In the genomic region with DNA sequence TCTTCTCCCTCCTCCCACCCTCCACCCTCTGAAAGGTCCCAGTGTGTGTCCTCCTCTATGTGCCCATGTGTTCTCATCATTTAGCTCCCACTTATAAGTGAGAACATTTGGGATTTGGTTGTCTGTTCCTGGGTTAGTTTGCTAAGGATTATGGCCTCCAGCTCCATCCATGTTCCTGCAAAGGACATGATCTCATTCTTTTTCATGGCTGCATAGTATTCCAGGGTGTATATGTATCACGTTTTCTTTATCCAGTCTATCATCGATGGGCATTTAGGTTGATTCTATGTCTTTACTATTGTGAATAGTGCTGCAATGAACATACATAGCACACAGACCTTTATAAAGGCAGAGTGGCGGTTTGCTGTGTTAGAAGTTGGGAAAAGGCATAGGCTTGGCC, we compare ENCODE assay signal across 9 cellular contexts. TPM values are rescaled to one million over a fixed set of nuclear protein-coding genes. Genes with fewer than 3 reads are reported as not detected.
DNase-seq lines count a peak whose midpoint lies in the region; ATAC-seq, FAIRE-seq and TF ChIP-seq lines count a peak whose summit lies in the region.
"Not testable (repeated sequence)": the region's sequence is repeated elsewhere in the genome, so short reads cannot be mapped to it uniquely, and the experiment has no call there.
"Had no signal": no experiment of that assay in that cellular context is flagged by ENCODE, and none has a peak within 500 bp of the region (broad histone marks: within the 10 kb centered on the region; RNA-seq: fewer than 3 reads in every experiment).

No MANE protein-coding gene starts in this region.

- not testable (repeated sequence) for H3K27ac ChIP-seq in HEK293 (ENCODE audit: extremely low read depth, low read depth, low read length)
- H3K27ac ChIP-seq in cingulate gyrus (ENCODE audit: low read depth, low read length) (peak overlapping the region; percentile 8), endothelial cell of umbilical vein (ENCODE audit: insufficient read depth, low read depth, low read length) (peak overlapping the region; percentile 96), left ventricle myocardium inferior (replicated peaks) (peak overlapping the region; percentile 69), mesenchymal stem cell (ENCODE audit: low read length, poor library complexity, severe bottlenecking) (peak overlapping the region; percentile 72), psoas muscle (peak overlapping the region; percentile 73), skeletal muscle tissue (ENCODE audit: low read depth, low read length) (peak overlapping the region; percentile 51)

- 92% methylated on average over 2 of the region's 3 CpGs for WGBS in mesenchymal stem cell
- WGBS in psoas muscle, 3 donors: 86 to 91% (median 89%) methylated on average over 3 of the region's 3 CpGs

- H3K18ac ChIP-seq in mesenchymal stem cell (ENCODE audit: low read depth in 1 of 2, low read length in 2 of 2): not testable (repeated sequence)

- H3K79me1 ChIP-seq in mesenchymal stem cell (replicated peaks; ENCODE audit: low read length, poor library complexity, severe bottlenecking): peaks cover 24% of the 10 kb centered on the region

- not testable (repeated sequence) for H4K91ac ChIP-seq in mesenchymal stem cell (ENCODE audit: low read length)

- peak overlapping the region; percentile 47 for H3K4me2 ChIP-seq in endothelial cell of umbilical vein (ENCODE audit: insufficient read depth, low read length)
- H3K4me2 ChIP-seq in mesenchymal stem cell (ENCODE audit: low read length, poor library complexity, severe bottlenecking): not testable (repeated sequence)

- H3K4ac ChIP-seq in mesenchymal stem cell (ENCODE audit: low read depth in 1 of 2, low read length in 2 of 2): not testable (repeated sequence)

- CTCF ChIA-PET in HEK293 (lab: Yijun Ruan, JAX); WTC11 (lab: Charles Lee): not testable (repeated sequence)
- CTCF ChIA-PET in endothelial cell of umbilical vein (lab: Charles Lee): interaction anchor here (1.4 to 2.0 kb wide), 4 partner anchors 19 to 192 kb away, joined by 3 to 17 read pairs (median 5); no protein-coding TSS in a partner anchor

- TF ChIP-seq POLR2A in endothelial cell of umbilical vein (IDR thresholded peaks at IDR 0.05; ENCODE audit: low read depth, low read length): not testable (repeated sequence)

- H3K9me1 ChIP-seq in endothelial cell of umbilical vein (replicated peaks; ENCODE audit: control insufficient read depth, extremely low read depth, insufficient read depth, low read length): not testable (repeated sequence)

- not testable (repeated sequence) for H2BK12ac ChIP-seq in mesenchymal stem cell (ENCODE audit: low read length in 2 of 2)

- dilution Hi-C loops in endothelial cell of umbilical vein (cut with MboI; ENCODE audit: extremely low pct_ligation_motif_present, low sequenced_read_pairs): not testable (repeated sequence)

- not testable (repeated sequence) for H3K9me3 ChIP-seq in HEK293 (ENCODE audit: control insufficient read depth, insufficient read depth, low read depth, low read length); endothelial cell of umbilical vein (replicated peaks; ENCODE audit: control insufficient read depth, insufficient read depth, low read length); left ventricle myocardium inferior (replicated peaks); mesenchymal stem cell (ENCODE audit: control insufficient read depth, low read length); psoas muscle; skeletal muscle tissue (ENCODE audit: control insufficient read depth in 3 of 3, low read length in 3 of 3)

- not testable (repeated sequence) for H2BK120ac ChIP-seq in mesenchymal stem cell (ENCODE audit: low read depth, low read length)

- not testable (repeated sequence) for H3K36me3 Mint-ChIP-seq in WTC11

- H4K20me1 ChIP-seq in endothelial cell of umbilical vein (replicated peaks; ENCODE audit: control insufficient read depth, extremely low read depth, insufficient read depth, low read length): not testable (repeated sequence)

- H3K14ac ChIP-seq in mesenchymal stem cell (ENCODE audit: low read length in 2 of 2): not testable (repeated sequence)

- not testable (repeated sequence) for H3K9me3 Mint-ChIP-seq in WTC11

- not testable (repeated sequence) for H2BK15ac ChIP-seq in mesenchymal stem cell (ENCODE audit: low read depth, poor library complexity, severe bottlenecking)

- H2AFZ ChIP-seq in endothelial cell of umbilical vein (ENCODE audit: low read depth, low read length); mesenchymal stem cell (ENCODE audit: low read depth, low read length): not testable (repeated sequence)

- BruUV-seq in endothelial cell of umbilical vein (replicated peaks; lab: Mats Ljungman, UMichigan): not testable (repeated sequence)

- H4K8ac ChIP-seq in mesenchymal stem cell (ENCODE audit: low read length): not testable (repeated sequence)

- not testable (repeated sequence) for H3K27me3 ChIP-seq in endothelial cell of umbilical vein (ENCODE audit: control insufficient read depth in 2 of 2, insufficient read depth in 2 of 2, low read length in 2 of 2); left ventricle myocardium inferior (ENCODE audit: low read depth); psoas muscle (ENCODE audit: insufficient read depth in 3 of 3, low read length in 2 of 3); skeletal muscle tissue (ENCODE audit: control insufficient read depth in 3 of 3, insufficient read depth in 3 of 3, low read length in 3 of 3)
- peaks cover 0 to 38% of the 10 kb centered on the region in 2 experiments for H3K27me3 ChIP-seq in mesenchymal stem cell (ENCODE audit: control insufficient read depth in 1 of 2, insufficient read depth in 1 of 2, low read length in 2 of 2)

- H3K27ac Mint-ChIP-seq in WTC11: not testable (repeated sequence)

- H3K4me3 Mint-ChIP-seq in WTC11: not testable (repeated sequence)

- not testable (repeated sequence) for H3K4me1 ChIP-seq in HEK293 (ENCODE audit: control insufficient read depth, insufficient read depth, low read length)
- H3K4me1 ChIP-seq in endothelial cell of umbilical vein (ENCODE audit: control insufficient read depth, extremely low read depth, insufficient read depth, low read length): peaks cover 41% of the 10 kb centered on the region
- peaks cover 28% of the 10 kb centered on the region for H3K4me1 ChIP-seq in left ventricle myocardium inferior
- H3K4me1 ChIP-seq in mesenchymal stem cell (ENCODE audit: control insufficient read depth, insufficient read depth, low read depth, low read length): peaks cover 15% of the 10 kb centered on the region
- H3K4me1 ChIP-seq in psoas muscle: peaks cover 44% of the 10 kb centered on the region
- peaks cover 30 to 62% (median 44%) of the 10 kb centered on the region in 3 donors for H3K4me1 ChIP-seq in skeletal muscle tissue (ENCODE audit: control insufficient read depth in 3 of 3, insufficient read depth in 3 of 3, low read length in 3 of 3)

- not testable (repeated sequence) for H3K79me2 ChIP-seq in endothelial cell of umbilical vein (ENCODE audit: control insufficient read depth, insufficient read depth, low read length)

- not testable (repeated sequence) for TF ChIP-seq CTCF in HEK293 (tag by site-specific recombination; IDR thresholded peaks at IDR 0.05); WTC11 (IDR thresholded peaks at IDR 0.05); endothelial cell of umbilical vein (IDR thresholded peaks at IDR 0.05; ENCODE audit: extremely low read depth in 1 of 2, insufficient read depth in 1 of 2, low read depth in 1 of 2, low read length in 2 of 2); left ventricle myocardium inferior (IDR thresholded peaks at IDR 0.05; ENCODE audit: borderline replicate concordance); psoas muscle (IDR thresholded peaks at IDR 0.05)

- H3K23ac ChIP-seq in mesenchymal stem cell (ENCODE audit: low read length in 2 of 2): not testable (repeated sequence)

- not testable (repeated sequence) for H3K4me1 Mint-ChIP-seq in WTC11

- FAIRE-seq in endothelial cell of umbilical vein (lab: Jason Lieb, UNC): not testable (repeated sequence)

- H3K4me3 ChIP-seq in HEK293 (ENCODE audit: low read depth, low read length); endothelial cell of umbilical vein (replicated peaks in 1 of 3; ENCODE audit: insufficient read depth in 1 of 3, low read depth in 1 of 3, low read length in 3 of 3); left ventricle myocardium inferior; mesenchymal stem cell (ENCODE audit: insufficient read depth in 1 of 2, low read depth in 1 of 2, low read length in 2 of 2); psoas muscle; skeletal muscle tissue (ENCODE audit: low read length in 3 of 3): not testable (repeated sequence)

- intact Hi-C loops in endothelial cell of umbilical vein (cut with micrococcal nuclease); left ventricle myocardium inferior (cut with micrococcal nuclease); psoas muscle (cut with DNase I): not testable (repeated sequence)

- not testable (repeated sequence) for H2AK5ac ChIP-seq in mesenchymal stem cell (ENCODE audit: low read length, severe bottlenecking)

- H3K36me3 ChIP-seq in HEK293 (ENCODE audit: control insufficient read depth in 2 of 2, insufficient read depth in 1 of 2, low read length in 2 of 2); endothelial cell of umbilical vein (ENCODE audit: control insufficient read depth in 2 of 2, extremely low read depth in 1 of 2, insufficient read depth in 2 of 2, low read length in 2 of 2); left ventricle myocardium inferior; skeletal muscle tissue (ENCODE audit: control insufficient read depth in 3 of 3, insufficient read depth in 3 of 3, low read length in 3 of 3): not testable (repeated sequence)
- H3K36me3 ChIP-seq in mesenchymal stem cell (ENCODE audit: control insufficient read depth in 1 of 2, insufficient read depth in 2 of 2, low read depth in 1 of 2, low read length in 2 of 2) (peaks cover 0 to 37% of the 10 kb centered on the region in 2 experiments), psoas muscle (ENCODE audit: insufficient read depth in 1 of 2, low read depth in 1 of 2) (peaks cover 0 to 17% of the 10 kb centered on the region in 2 donors)

- POLR2A ChIA-PET in HEK293 (lab: Yijun Ruan, JAX); WTC11 (lab: Charles Lee): not testable (repeated sequence)
- POLR2A ChIA-PET in endothelial cell of umbilical vein (lab: Charles Lee): interaction anchor here (0.6 to 1.0 kb wide), 2 partner anchors 24 to 38 kb away, joined by 3 to 6 read pairs; a partner anchor contains a TSS

- H3K9ac ChIP-seq in endothelial cell of umbilical vein (replicated peaks; ENCODE audit: extremely low read depth, insufficient read depth, low read length): peak overlapping the region; percentile 80
- not testable (repeated sequence) for H3K9ac ChIP-seq in mesenchymal stem cell (ENCODE audit: low read length); skeletal muscle tissue (ENCODE audit: low read depth in 1 of 3, low read length in 3 of 3)

- H2BK5ac ChIP-seq in mesenchymal stem cell (ENCODE audit: low read depth, low read length, poor library complexity, severe bottlenecking): not testable (repeated sequence)

- not testable (repeated sequence) for DNase-seq in WTC11 (ENCODE audit: low spot score); endothelial cell of umbilical vein (ENCODE audit: low read depth, low spot score); left ventricle myocardium inferior; mesenchymal stem cell; psoas muscle

- H3K27me3 Mint-ChIP-seq in WTC11 (ENCODE audit: low read depth): not testable (repeated sequence)

- ATAC-seq in WTC11, psoas muscle: not testable (repeated sequence)

RNA-seq across cellular contexts. Expression of a gene that starts 38.2 kb away (rescaled TPM):
- total RNA-seq in WTC11 (2021) (14.8 to 15.5 TPM (median 15.0 TPM) in 3 replicates), endothelial cell of umbilical vein (134 and 152 TPM in 2 replicates), left ventricle myocardium inferior (48.2 TPM), psoas muscle (100 to 1,000 TPM; 109 to 208 (median 118) TPM), skeletal muscle tissue (88.7 TPM)
- polyA plus RNA-seq in endothelial cell of umbilical vein (50.9 and 53.5 TPM in 2 replicates), psoas muscle (10 to 100 TPM; 38.3 to 67.1 (median 55.8) TPM)
- 49.0 and 50.6 TPM in 2 replicates for polyA plus RNA-seq in endothelial cell of umbilical vein (2011; cell fraction: cytosol; rRNA removed)
- polyA plus RNA-seq in endothelial cell of umbilical vein (2011; cell fraction: nucleus; rRNA removed): 84.1 and 102 TPM in 2 replicates
- polyA plus RNA-seq in endothelial cell of umbilical vein (2012): 29.9 and 46.0 TPM in 2 replicates
- 111 and 117 TPM in 2 replicates for polyA minus RNA-seq in endothelial cell of umbilical vein
- 0.72 TPM for polyA minus RNA-seq in endothelial cell of umbilical vein (2011; cell fraction: cytosol; rRNA and poly(A)+ RNA removed)
- 62.9 and 88.7 TPM in 2 replicates for polyA minus RNA-seq in endothelial cell of umbilical vein (2011; cell fraction: nucleus; rRNA and poly(A)+ RNA removed)
- polyA plus RNA-seq in mesenchymal stem cell (2013, experiment 1 of 2): 0.33 TPM
- 0.37 TPM for polyA plus RNA-seq in mesenchymal stem cell (2013, experiment 2 of 2)
- total RNA-seq: HT-29 had no signal
